In the genomic region with DNA sequence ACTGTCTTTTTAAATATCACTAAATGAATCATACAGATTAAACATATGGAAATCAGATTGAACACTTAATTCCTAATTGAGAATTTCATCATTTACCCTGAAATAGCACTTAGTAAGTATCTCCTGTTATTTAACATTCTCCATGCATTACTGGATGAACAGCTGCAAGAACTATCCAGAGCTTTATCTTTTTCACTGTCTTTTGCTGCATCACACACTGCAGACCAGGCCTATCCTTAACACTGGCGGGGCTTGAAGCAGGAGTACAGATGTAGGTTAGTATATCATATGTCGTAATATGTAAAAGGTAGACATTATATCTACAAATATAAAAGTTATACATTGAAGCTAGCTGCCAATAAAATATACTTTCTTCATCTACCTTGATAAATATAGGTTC, we compare ENCODE assay signal across 1 cellular context.
TF ChIP-seq lines count a peak whose summit lies in the region.

No MANE protein-coding gene starts in this region.

TF ChIP-seq in SK-N-SH treated with all-trans-retinoic acid at 6 μM for 48 hours, 23 proteins besides CTCF, POLR2A, EP300 and RAD21 (continued from another document):
- TF ChIP-seq TSHZ2 (CRISPR knock-in tag; IDR thresholded peaks at IDR 0.05) (no peak), ZC3H10 (CRISPR knock-in tag; IDR thresholded peaks at IDR 0.05) (no peak), CSDC2 (CRISPR knock-in tag; IDR thresholded peaks at IDR 0.05) (no peak), ZFP3 (CRISPR knock-in tag; IDR thresholded peaks at IDR 0.05) (no peak), ESRRG (CRISPR knock-in tag; IDR thresholded peaks at IDR 0.05) (no peak)
- TF ChIP-seq, protein P1, sequence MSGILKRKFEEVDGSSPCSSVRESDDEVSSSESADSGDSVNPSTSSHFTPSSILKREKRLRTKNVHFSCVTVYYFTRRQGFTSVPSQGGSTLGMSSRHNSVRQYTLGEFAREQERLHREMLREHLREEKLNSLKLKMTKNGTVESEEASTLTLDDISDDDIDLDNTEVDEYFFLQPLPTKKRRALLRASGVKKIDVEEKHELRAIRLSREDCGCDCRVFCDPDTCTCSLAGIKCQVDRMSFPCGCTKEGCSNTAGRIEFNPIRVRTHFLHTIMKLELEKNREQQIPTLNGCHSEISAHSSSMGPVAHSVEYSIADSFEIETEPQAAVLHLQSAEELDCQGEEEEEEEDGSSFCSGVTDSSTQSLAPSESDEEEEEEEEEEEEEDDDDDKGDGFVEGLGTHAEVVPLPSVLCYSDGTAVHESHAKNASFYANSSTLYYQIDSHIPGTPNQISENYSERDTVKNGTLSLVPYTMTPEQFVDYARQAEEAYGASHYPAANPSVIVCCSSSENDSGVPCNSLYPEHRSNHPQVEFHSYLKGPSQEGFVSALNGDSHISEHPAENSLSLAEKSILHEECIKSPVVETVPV (CRISPR knock-in tag; IDR thresholded peaks at IDR 0.05) = no peak
